In genomic region chr2:101815154-101815553, GRCh38 we compare ENCODE assay signal across 24 cellular contexts.
DNase-seq lines count a peak whose midpoint lies in the region; ATAC-seq, FAIRE-seq and TF ChIP-seq lines count a peak whose summit lies in the region.
"Had no signal": no experiment of that assay in that cellular context is flagged by ENCODE, and none has a peak within 500 bp of the region (broad histone marks: within the 10 kb centered on the region; RNA-seq: fewer than 3 reads in every experiment).

No MANE protein-coding gene starts in this region.

- H3K4me2 ChIP-seq in HepG2 (ENCODE audit: low read depth, low read length) (no peak overlapping the region), mesendoderm (ENCODE audit: low read length) (no peak overlapping the region)
- H3K4me2 ChIP-seq: GM23338, PC-9 had no signal

- POLR2A ChIA-PET in HepG2 (lab: Yijun Ruan, JAX), result no interaction called here

- H3K79me2 ChIP-seq in HepG2 (ENCODE audit: insufficient read depth, low read length), result peaks cover 97% of the 10 kb centered on the region
- H3K79me2 ChIP-seq in mesendoderm (ENCODE audit: control insufficient read depth, insufficient read depth, low read length), result peaks cover 66% of the 10 kb centered on the region

- H3K9me3 ChIP-seq in SJCRH30 (replicated peaks), result no peaks in the 10 kb centered on the region
- no peaks in the 10 kb centered on the region for H3K9me3 ChIP-seq in HepG2 (ENCODE audit: low read length)
- H3K9me3 ChIP-seq in prostate gland, result no peaks in the 10 kb centered on the region
- H3K9me3 ChIP-seq: BE2C, SJSA1 had no signal

- H4K20me1 ChIP-seq in HepG2 (ENCODE audit: insufficient read depth, low read length), result peaks cover 90% of the 10 kb centered on the region

- no peak for TF ChIP-seq RAD21 in HepG2 (CRISPR knock-in tag; IDR thresholded peaks at IDR 0.05)

- FAIRE-seq in HepG2 (lab: Jason Lieb, UNC), result no peak
- FAIRE-seq: GM18507 had no signal

- H3K18ac ChIP-seq in mesendoderm (ENCODE audit: low read length), result no peak overlapping the region

- no peak overlapping the region for H2BK120ac ChIP-seq in mesendoderm (ENCODE audit: low read depth, low read length)

- H4K8ac ChIP-seq in mesendoderm (ENCODE audit: low read depth, low read length), result no peak overlapping the region

- H3K27ac ChIP-seq in SJCRH30 (peak overlapping the region; percentile 60), HepG2 (ENCODE audit: extremely low read length, insufficient read depth, low read length) (no peak overlapping the region), mesendoderm (ENCODE audit: low read depth, low read length) (no peak overlapping the region), prostate gland (no peak overlapping the region)
- H3K27ac ChIP-seq: PC-9, SJSA1 had no signal

- H3K36me3 ChIP-seq in SJCRH30 (no peaks in the 10 kb centered on the region), HepG2 (replicated peaks in 1 of 2; ENCODE audit: control insufficient read depth in 1 of 2, insufficient read depth in 2 of 2, low read length in 2 of 2) (peaks cover 4 to 9% of the 10 kb centered on the region in 2 experiments; a peak in 4 of 5 replicates), mesendoderm (ENCODE audit: control insufficient read depth, insufficient read depth, low read length) (no peaks in the 10 kb centered on the region), prostate gland (no peaks in the 10 kb centered on the region)
- H3K36me3 ChIP-seq: BE2C, SJSA1 had no signal

- no peak overlapping the region for H3K23ac ChIP-seq in mesendoderm (ENCODE audit: low read length)

- H3K4me1 ChIP-seq in SJCRH30, result peaks cover 47% of the 10 kb centered on the region
- peaks cover 77% of the 10 kb centered on the region for H3K4me1 ChIP-seq in HepG2 (ENCODE audit: insufficient read depth, low read length)
- peaks cover 7% of the 10 kb centered on the region for H3K4me1 ChIP-seq in mesendoderm (ENCODE audit: control insufficient read depth, low read depth, low read length)
- peaks cover 5% of the 10 kb centered on the region for H3K4me1 ChIP-seq in prostate gland (replicated peaks)

- no peak overlapping the region for H2BK15ac ChIP-seq in mesendoderm (replicated peaks; ENCODE audit: low read depth)

- H3K56ac ChIP-seq in mesendoderm (ENCODE audit: low read length), result no peak overlapping the region

- H2BK5ac ChIP-seq in mesendoderm (ENCODE audit: low read length), result no peak overlapping the region

- TF ChIP-seq POLR2A in HepG2 (IDR thresholded peaks at IDR 0.05; ENCODE audit: insufficient read depth in 1 of 2, low read depth in 2 of 2, low read length in 2 of 2), result no peak
- no peak for TF ChIP-seq POLR2A in prostate gland (IDR thresholded peaks at IDR 0.05)

- H3K27me3 ChIP-seq in SJCRH30 (no peaks in the 10 kb centered on the region), HepG2 (ENCODE audit: control insufficient read depth in 1 of 2, insufficient read depth in 2 of 2, low read length in 2 of 2) (no peaks in the 10 kb centered on the region), mesendoderm (ENCODE audit: insufficient read depth, low read length, poor library complexity) (no peaks in the 10 kb centered on the region), prostate gland (replicated peaks; ENCODE audit: insufficient read depth) (no peaks in the 10 kb centered on the region)
- H3K27me3 ChIP-seq: BE2C, SJSA1 had no signal

- H2AFZ ChIP-seq in HepG2 (ENCODE audit: low read length), result no peak overlapping the region
- H2AFZ ChIP-seq: GM23338, PC-9 had no signal

- CTCF ChIA-PET in HepG2 (lab: Yijun Ruan, JAX; ENCODE audit: low intra/inter-chr PET ratio, low total read pairs), result no interaction called here

- H3K4me3 ChIP-seq in SJCRH30 (peak overlapping the region; percentile 19), HepG2 (replicated peaks in 1 of 3; ENCODE audit: insufficient read depth in 1 of 3, low read depth in 2 of 3, low read length in 3 of 3) (no peak overlapping the region), mesendoderm (ENCODE audit: low read length) (no peak overlapping the region), prostate gland (no peak overlapping the region)
- H3K4me3 ChIP-seq: GM23338, PC-9, SJSA1 had no signal

- TF ChIP-seq EP300 in HepG2 (IDR thresholded peaks at IDR 0.05; ENCODE audit: low read depth in 2 of 2, low read length in 2 of 2) (no peak), HepG2 (CRISPR knock-in tag; IDR thresholded peaks at IDR 0.05; ENCODE audit: borderline replicate concordance) (no peak)

- 98% methylated on average over 3 of the region's 3 CpGs for WGBS in HepG2 (ENCODE audit: low lambda C conversion rate)
- WGBS in mesendoderm (ENCODE audit: extremely low coverage, insufficient coverage, low lambda C conversion rate), result 100% methylated on average over 2 of the region's 3 CpGs
- 76% methylated on average over 3 of the region's 3 CpGs for WGBS in prostate gland

- DNase-seq in NCI-H2171 treated with DMSO at 0.1 percent for 48 hours (lab: John Stamatoyannopoulos, UW) (peak; percentile 70), NCI-H2171 (lab: John Stamatoyannopoulos, UW) (no peak), DMS 273 (lab: John Stamatoyannopoulos, UW; ENCODE audit: unreplicated experiment) (peak; percentile 46), SJCRH30 (peak in 1 of 2 experiments; percentile 70), HepG2 (ENCODE audit: low spot score) (no peak), mesendoderm (no peak), prostate gland (ENCODE audit: low spot score) (no peak), cortex of kidney (lab: John Stamatoyannopoulos, UW) (no peak)
- DNase-seq: 8988T, ACHN, BE2C, Calu3, H9, HFFc6, NCI-H1048, NCI-H1436 treated with DMSO at 0.1 percent for 48 hours, NCI-H187 treated with DMSO at 0.1 percent for 48 hours, NCI-H2107, NCI-H446 treated with DMSO at 0.1 percent for 48 hours, NCI-H774, PC-9 had no signal

- in situ Hi-C loops in HepG2 (cut with HindIII; ENCODE audit: extremely low pct_ligation_motif_present, low pct_unique_long_range_greater_than_20kb), result no loop called here

- ATAC-seq in HepG2, result no peak

- TF ChIP-seq CTCF in HepG2 (CRISPR knock-in tag; IDR thresholded peaks at IDR 0.05) (no peak), prostate gland (IDR thresholded peaks at IDR 0.05) (no peak)

- H2AK5ac ChIP-seq in mesendoderm (ENCODE audit: low read length), result no peak overlapping the region

- BruUV-seq in HepG2 (replicated peaks; lab: Mats Ljungman, UMichigan), result no TSS peak

- H3K79me1 ChIP-seq in mesendoderm (ENCODE audit: low read length), result peaks cover 29% of the 10 kb centered on the region

- intact Hi-C loops in HepG2 (cut with micrococcal nuclease; ENCODE audit: unreplicated experiment) (loop anchor here (5.0 kb wide), 1 partner anchor 118 kb away; the partner anchor contains the start of gene MAP4K4), prostate gland (cut with DNase I) (no loop called here)

- H4K5ac ChIP-seq in mesendoderm (ENCODE audit: low read length), result no peak overlapping the region

- H3K4ac ChIP-seq in mesendoderm (ENCODE audit: low read depth, low read length), result no peak overlapping the region

- no peak overlapping the region for H3K9ac ChIP-seq in HepG2 (ENCODE audit: insufficient read depth, low read depth, low read length)
- H3K9ac ChIP-seq in mesendoderm (ENCODE audit: low read length), result no peak overlapping the region

TF ChIP-seq in HepG2, 621 proteins besides CTCF, POLR2A, EP300 and RAD21:
- TF ChIP-seq SETDB1 (CRISPR knock-in tag; IDR thresholded peaks at IDR 0.05; ENCODE audit: borderline replicate concordance) (no peak), CREB1 (IDR thresholded peaks at IDR 0.05) (no peak), CREB1 (CRISPR knock-in tag; IDR thresholded peaks at IDR 0.05) (0 out of 2 replicates have a peak, but pooled peaks have one; percentile 14), ZNF17 (CRISPR knock-in tag; IDR thresholded peaks at IDR 0.05) (0 out of 2 replicates have a peak, but pooled peaks have one; percentile 1)

Comparison
In these comparisons a context has a peak if more than half of its experiments do, and no peak if none do; other contexts are left out.
1. DNase-seq: peak in NCI-H2171 treated with DMSO at 0.1 percent for 48 hours (single experiment) and DMS 273 (single experiment); none in NCI-H2171 (single experiment), HepG2 (single experiment), mesendoderm (single experiment), prostate gland (single experiment) and cortex of kidney (single experiment).